ENCODE assay signal across 8 cellular contexts in genomic region chr2:69647196-69647595, GRCh38. TPM values are rescaled to one million over a fixed set of nuclear protein-coding genes. Genes with fewer than 3 reads are reported as not detected.
DNase-seq lines count a peak whose midpoint lies in the region; ATAC-seq, FAIRE-seq and TF ChIP-seq lines count a peak whose summit lies in the region.
"Not testable (repeated sequence)": the region's sequence is repeated elsewhere in the genome, so short reads cannot be mapped to it uniquely, and the experiment has no call there.

No MANE protein-coding gene starts in this region.

- not testable (repeated sequence) for H3K27ac Mint-ChIP-seq in T-helper 1 cell treated with Interleukin-12 subunit alpha and Interleukin-12 subunit beta and Interleukin-4 antibody, amounts not matched to agents 30 μg/mL and 1 μg/mL, for 36 hours; activated T-helper 17 cell treated with anti-CD3 and anti-CD28 coated beads, Interleukin-2, amount 50 U/mL, for 72 hours
- peak overlapping the region; percentile 99 for H3K27ac Mint-ChIP-seq in activated CD4-positive, alpha-beta memory T cell treated with anti-CD3 and anti-CD28 coated beads for 36 hours
- peak overlapping the region; percentile 95 to 97 for H3K27ac Mint-ChIP-seq in natural killer cell

- TF ChIP-seq CTCF in HEK293 (tag by site-specific recombination; IDR thresholded peaks at IDR 0.05); GM12878 (IDR thresholded peaks at IDR 0.05 in 2 of 3, conservative IDR thresholded peaks at IDR 0.05 in 1 of 3; ENCODE audit: control insufficient read depth in 2 of 3, extremely low read depth in 1 of 3, insufficient read depth in 1 of 3, low read depth in 3 of 3, low read length in 3 of 3); natural killer cell (IDR thresholded peaks at IDR 0.05): not testable (repeated sequence)

- H3K4me2 ChIP-seq in BLaER1 = peak overlapping the region; percentile 93
- not testable (repeated sequence) for H3K4me2 ChIP-seq in GM12878 (ENCODE audit: control insufficient read depth, insufficient read depth)

- not testable (repeated sequence) for DNase-seq in activated CD4-positive, alpha-beta memory T cell treated with anti-CD3 and anti-CD28 coated beads for 36 hours; GM12878 (ENCODE audit: low read depth, low spot score); natural killer cell

- not testable (repeated sequence) for H2AFZ ChIP-seq in GM12878 (ENCODE audit: control insufficient read depth, low read depth, low read length)

- WGBS in GM12878 (ENCODE audit: insufficient coverage, insufficient replicate concordance, low lambda C conversion rate, missing lambda C conversion rate) = 98% methylated on average over 5 of the region's 5 CpGs
- WGBS in thymus = 99% methylated on average over 5 of the region's 5 CpGs

- H3K27me3 ChIP-seq in BLaER1; GM12878 (replicated peaks in 1 of 2; ENCODE audit: control insufficient read depth in 2 of 2, insufficient read depth in 2 of 2, low read length in 1 of 2); thymus (ENCODE audit: control insufficient read depth, insufficient read depth): not testable (repeated sequence)

- H3K27ac ChIP-seq in BLaER1; HEK293 (ENCODE audit: extremely low read depth, low read depth, low read length): not testable (repeated sequence)
- H3K27ac ChIP-seq in GM12878 (ENCODE audit: control insufficient read depth, insufficient read depth) = peak overlapping the region; percentile 94; the same call in 1 of the 2 replicates
- H3K27ac ChIP-seq in thymus (ENCODE audit: low read depth) = peak overlapping the region; percentile 74

- peaks cover 52% of the 10 kb centered on the region for H3K4me1 Mint-ChIP-seq in T-helper 1 cell treated with Interleukin-12 subunit alpha and Interleukin-12 subunit beta and Interleukin-4 antibody, amounts not matched to agents 30 μg/mL and 1 μg/mL, for 36 hours (ENCODE audit: low read depth)
- peaks cover 57% of the 10 kb centered on the region for H3K4me1 Mint-ChIP-seq in activated CD4-positive, alpha-beta memory T cell treated with anti-CD3 and anti-CD28 coated beads for 36 hours (ENCODE audit: low read depth)
- peaks cover 43% of the 10 kb centered on the region for H3K4me1 Mint-ChIP-seq in activated T-helper 17 cell treated with anti-CD3 and anti-CD28 coated beads, Interleukin-2, amount 50 U/mL, for 72 hours
- H3K4me1 Mint-ChIP-seq in natural killer cell = peaks cover 65 to 68% of the 10 kb centered on the region in 2 donors

- RAD21 ChIA-PET in GM12878 (lab: Charles Lee; ENCODE audit: unreplicated experiment) = interaction anchor here (1.1 to 4.5 kb wide), 4 partner anchors 9 to 92 kb away, joined by 4 to 28 read pairs (median 4); no protein-coding TSS in a partner anchor

- H3K27me3 Mint-ChIP-seq in T-helper 1 cell treated with Interleukin-12 subunit alpha and Interleukin-12 subunit beta and Interleukin-4 antibody, amounts not matched to agents 30 μg/mL and 1 μg/mL, for 36 hours (ENCODE audit: low read depth); activated CD4-positive, alpha-beta memory T cell treated with anti-CD3 and anti-CD28 coated beads for 36 hours; activated T-helper 17 cell treated with anti-CD3 and anti-CD28 coated beads, Interleukin-2, amount 50 U/mL, for 72 hours; natural killer cell (ENCODE audit: low read depth in 2 of 2): not testable (repeated sequence)

- BruUV-seq in GM12878 (replicated peaks; lab: Mats Ljungman, UMichigan) = not testable (repeated sequence)

- not testable (repeated sequence) for TF ChIP-seq RAD21 in GM12878 (IDR thresholded peaks at IDR 0.05; ENCODE audit: insufficient read depth, low read depth, low read length)

- not testable (repeated sequence) for H3K9me3 ChIP-seq in BLaER1; HEK293 (ENCODE audit: control insufficient read depth, insufficient read depth, low read depth, low read length); GM12878 (replicated peaks; ENCODE audit: control insufficient read depth, insufficient read depth, low read length); thymus (ENCODE audit: control insufficient read depth)

- not testable (repeated sequence) for TF ChIP-seq EP300 in GM12878 (IDR thresholded peaks at IDR 0.05; ENCODE audit: borderline replicate concordance in 1 of 2, control insufficient read depth in 1 of 2, low read depth in 2 of 2, low read length in 2 of 2)

- H3K36me3 ChIP-seq in BLaER1; HEK293 (ENCODE audit: control insufficient read depth in 2 of 2, insufficient read depth in 1 of 2, low read length in 2 of 2); GM12878 (ENCODE audit: control insufficient read depth in 2 of 2, insufficient read depth in 2 of 2, low read length in 1 of 2); thymus (ENCODE audit: control insufficient read depth, insufficient read depth): not testable (repeated sequence)

- SMC1A ChIA-PET in GM12878 (lab: Charles Lee; ENCODE audit: uncharacterized antibody, unreplicated experiment) = interaction anchor here (0.6 to 4.5 kb wide), 8 partner anchors 13 to 86 kb away, joined by 3 to 25 read pairs (median 10); no protein-coding TSS in a partner anchor

- H4K20me1 ChIP-seq in BLaER1; GM12878 (ENCODE audit: control insufficient read depth, insufficient read depth): not testable (repeated sequence)

- H3K4me1 ChIP-seq in BLaER1 (peaks cover 60% of the 10 kb centered on the region), GM12878 (ENCODE audit: control insufficient read depth, insufficient read depth, low read length) (peaks cover 34% of the 10 kb centered on the region), thymus (ENCODE audit: control insufficient read depth, insufficient read depth, low read length) (peaks cover 22% of the 10 kb centered on the region)
- H3K4me1 ChIP-seq in HEK293 (ENCODE audit: control insufficient read depth, insufficient read depth, low read length) = not testable (repeated sequence)

- not testable (repeated sequence) for FAIRE-seq in GM12878 (lab: Jason Lieb, UNC)

- POLR2A ChIA-PET in HEK293 (lab: Yijun Ruan, JAX) = not testable (repeated sequence)
- POLR2A ChIA-PET in activated CD4-positive, alpha-beta memory T cell treated with anti-CD3 and anti-CD28 coated beads for 36 hours (lab: Charles Lee) = interaction anchor here (3.1 kb wide), 1 partner anchor 27 kb away, joined by 10 read pairs; no protein-coding TSS in a partner anchor
- POLR2A ChIA-PET in GM12878 (lab: Charles Lee) = interaction anchor here (0.8 to 3.1 kb wide), 2 partner anchors 64 to 156 kb away, joined by 3 to 12 read pairs; no protein-coding TSS in a partner anchor

- H3K4me3 ChIP-seq in BLaER1; HEK293 (ENCODE audit: low read depth, low read length); GM12878; thymus (ENCODE audit: low read length): not testable (repeated sequence)

- H3K9me3 Mint-ChIP-seq in T-helper 1 cell treated with Interleukin-12 subunit alpha and Interleukin-12 subunit beta and Interleukin-4 antibody, amounts not matched to agents 30 μg/mL and 1 μg/mL, for 36 hours; activated CD4-positive, alpha-beta memory T cell treated with anti-CD3 and anti-CD28 coated beads for 36 hours; activated T-helper 17 cell treated with anti-CD3 and anti-CD28 coated beads, Interleukin-2, amount 50 U/mL, for 72 hours; natural killer cell: not testable (repeated sequence)

- not testable (repeated sequence) for H3K9ac ChIP-seq in BLaER1; GM12878 (ENCODE audit: control insufficient read depth, insufficient read depth, low read length)

- intact Hi-C loops in activated CD4-positive, alpha-beta memory T cell treated with anti-CD3 and anti-CD28 coated beads for 36 hours (cut with micrococcal nuclease) = loop anchor here (10.0 kb wide), 2 partner anchors 262 to 488 kb away; partner anchors contain the start of gene GFPT1
- intact Hi-C loops in GM12878 (cut with micrococcal nuclease; ENCODE audit: unreplicated experiment) = loop anchor here (5.0 to 10.0 kb wide), 3 partner anchors 180 to 1272 kb away; partner anchors contain the start of genes GFPT1 and GMCL1
- intact Hi-C loops in natural killer cell (cut with micrococcal nuclease) = loop anchor here (5.0 to 10.0 kb wide), 3 partner anchors 52 to 495 kb away; no protein-coding TSS in a partner anchor

- in situ Hi-C loops in GM12878 (cut with MboI) = not testable (repeated sequence)

- CTCF ChIA-PET in HEK293 (lab: Yijun Ruan, JAX) = interaction anchor here (0.7 to 4.6 kb wide), 3 partner anchors 19 to 87 kb away, joined by 4 to 38 read pairs (median 6); no protein-coding TSS in a partner anchor
- CTCF ChIA-PET in activated CD4-positive, alpha-beta memory T cell treated with anti-CD3 and anti-CD28 coated beads for 36 hours (lab: Charles Lee) = interaction anchor here (0.6 to 1.5 kb wide), 5 partner anchors 39 to 86 kb away, joined by 3 read pairs; no protein-coding TSS in a partner anchor
- CTCF ChIA-PET in GM12878 (lab: Yijun Ruan, JAX) = interaction anchor here (1.1 to 4.3 kb wide), 5 partner anchors 10 to 82 kb away, joined by 3 to 44 read pairs (median 4); no protein-coding TSS in a partner anchor

- TF ChIP-seq POLR2A in GM12878 (IDR thresholded peaks at IDR 0.05; ENCODE audit: low read depth, low read length) = not testable (repeated sequence)

- not testable (repeated sequence) for ATAC-seq in activated T-helper 17 cell treated with anti-CD3 and anti-CD28 coated beads, Interleukin-2, amount 50 U/mL, for 72 hours (replicated peaks); GM12878; natural killer cell

- H3K36me3 Mint-ChIP-seq in T-helper 1 cell treated with Interleukin-12 subunit alpha and Interleukin-12 subunit beta and Interleukin-4 antibody, amounts not matched to agents 30 μg/mL and 1 μg/mL, for 36 hours (ENCODE audit: low read depth); activated CD4-positive, alpha-beta memory T cell treated with anti-CD3 and anti-CD28 coated beads for 36 hours; natural killer cell: not testable (repeated sequence)
- H3K36me3 Mint-ChIP-seq in activated T-helper 17 cell treated with anti-CD3 and anti-CD28 coated beads, Interleukin-2, amount 50 U/mL, for 72 hours (ENCODE audit: low read depth) = peaks cover 18% of the 10 kb centered on the region

- H3K79me2 ChIP-seq in GM12878 (ENCODE audit: control insufficient read depth, insufficient read depth, low read length) = peaks cover 28% of the 10 kb centered on the region

- H3K4me3 Mint-ChIP-seq in T-helper 1 cell treated with Interleukin-12 subunit alpha and Interleukin-12 subunit beta and Interleukin-4 antibody, amounts not matched to agents 30 μg/mL and 1 μg/mL, for 36 hours = peak overlapping the region; percentile 42
- peak overlapping the region; percentile 86 for H3K4me3 Mint-ChIP-seq in activated CD4-positive, alpha-beta memory T cell treated with anti-CD3 and anti-CD28 coated beads for 36 hours
- H3K4me3 Mint-ChIP-seq in activated T-helper 17 cell treated with anti-CD3 and anti-CD28 coated beads, Interleukin-2, amount 50 U/mL, for 72 hours = peak overlapping the region; percentile 97
- peak overlapping the region; percentile 83 for H3K4me3 Mint-ChIP-seq in natural killer cell

RNA-seq across cellular contexts. Expression of gene AAK1, which starts 3.7 kb away (rescaled TPM):
- total RNA-seq in activated CD4-positive, alpha-beta memory T cell treated with anti-CD3 and anti-CD28 coated beads for 36 hours = 10 to 100 TPM; 95.2 to 99.3 TPM
- 100 to 1,000 TPM in 1 of 2 donors, 10 to 100 TPM in 1; 94.3 to 203 TPM for total RNA-seq in activated T-helper 17 cell treated with anti-CD3 and anti-CD28 coated beads, Interleukin-2, amount 50 U/mL, for 72 hours
- 99.3 and 101 TPM in 2 replicates for total RNA-seq in GM12878 (2013; cell fraction: nucleolus; rRNA removed)
- 24.5 and 26.0 TPM in 2 replicates for total RNA-seq in GM12878 (2014; rRNA removed)
- total RNA-seq in GM12878 (2014; rRNA removed; fragmentation: Illumina TruSeq; extraction: Trizol) = 15.0 and 15.4 TPM in 2 replicates
- 32.9 and 35.0 TPM in 2 replicates for total RNA-seq in GM12878 (2021)
- polyA plus RNA-seq in GM12878 (2011; ENCODE audit: low read depth) = 8.7 TPM
- polyA plus RNA-seq in GM12878 (2011; rRNA removed) = 10.3 and 12.0 TPM in 2 replicates
- 9.9 and 13.4 TPM in 2 replicates for polyA plus RNA-seq in GM12878 (2011; cell fraction: cytosol; rRNA removed)
- 18.1 and 24.2 TPM in 2 replicates for polyA plus RNA-seq in GM12878 (2011; cell fraction: nucleus; rRNA removed)
- 13.3 and 15.6 TPM in 2 replicates for polyA plus RNA-seq in GM12878 (2012)
- 17.6 and 18.1 TPM in 2 replicates for polyA plus RNA-seq in GM12878 (2014; fragmentation: Illumina TruSeq; extraction: Trizol)
- polyA plus RNA-seq in GM12878 (2014; fragmentation: Nextera tagmentation; extraction: Ambion mirVana) = 1 to 10 TPM; 2.9 to 8.0 TPM
- polyA plus RNA-seq in GM12878 (2014; rRNA removed) = 16.9 and 21.0 TPM in 2 replicates
- polyA plus RNA-seq in GM12878 (2016; fragmentation: Nextera tagmentation; extraction: Ambion mirVana) = 10 to 100 TPM; 30.7 to 41.4 TPM
- polyA minus RNA-seq in GM12878 (2011; rRNA and poly(A)+ RNA removed) = 19.1 and 24.8 TPM in 2 replicates
- 12.2 and 13.6 TPM in 2 replicates for polyA minus RNA-seq in GM12878 (2011; cell fraction: cytosol; rRNA and poly(A)+ RNA removed)
- polyA minus RNA-seq in GM12878 (2011; cell fraction: nucleus; rRNA and poly(A)+ RNA removed) = 25.9 and 39.5 TPM in 2 replicates
- 100 to 1,000 TPM; 174 to 249 (median 204) TPM for total RNA-seq in natural killer cell
- polyA plus RNA-seq in thymus = 26.6 TPM

Comparison
In these comparisons a context has a peak if more than half of its experiments do, and no peak if none do; other contexts are left out.
1. H3K4me3 Mint-ChIP-seq: peak in every context shown above with its lines; median percentile 97 in activated T-helper 17 cell treated with anti-CD3 and anti-CD28 coated beads, Interleukin-2, amount 50 U/mL, for 72 hours; 86 in activated CD4-positive, alpha-beta memory T cell treated with anti-CD3 and anti-CD28 coated beads for 36 hours; 83 in natural killer cell; 42 in T-helper 1 cell treated with Interleukin-12 subunit alpha and Interleukin-12 subunit beta and Interleukin-4 antibody, amounts not matched to agents 30 μg/mL and 1 μg/mL, for 36 hours.